ENCODE assay signal across 8 cellular contexts in the genomic region with DNA sequence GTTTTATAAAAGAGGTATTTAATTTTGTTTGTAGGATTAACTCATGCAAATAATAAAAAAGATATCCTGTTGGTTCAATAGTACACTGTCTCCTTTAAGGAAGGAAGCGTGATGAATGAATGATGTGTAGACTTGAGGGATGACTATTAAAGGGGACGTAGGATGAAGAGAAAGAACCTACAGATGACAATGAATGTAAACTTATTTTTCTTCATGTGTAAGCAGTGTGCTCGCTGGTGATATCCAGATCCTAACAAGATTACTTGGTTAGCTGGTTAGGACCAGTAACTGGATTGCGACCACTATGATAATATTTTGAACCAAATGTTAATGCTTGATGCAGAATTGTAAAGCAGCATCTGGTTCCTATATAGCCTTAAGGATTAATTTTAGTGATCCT. TPM values are rescaled to one million over a fixed set of nuclear protein-coding genes. Genes with fewer than 3 reads are reported as not detected.
A peak's percentile ranks its signal among the peaks of the same experiment; 100 is the strongest.
DNase-seq lines count a peak whose midpoint lies in the region; TF ChIP-seq lines count a peak whose summit lies in the region.

No MANE protein-coding gene starts in this region.

- peak overlapping the region in 1 of 2 donors; percentile 100 for H3K27ac ChIP-seq in ascending aorta
- H3K27ac ChIP-seq in mesendoderm (ENCODE audit: low read depth, low read length): no peak overlapping the region

- CTCF ChIA-PET in AG04449 (lab: Yijun Ruan, JAX): interaction anchor here (0.8 to 1.3 kb wide), 6 partner anchors 11 to 365 kb away, joined by 3 to 4 read pairs (median 3); partner anchors contain the start of gene NEMF

- H3K4me3 ChIP-seq in AG04449 (ENCODE audit: low read depth, low read length) (peak overlapping the region; percentile 80), ascending aorta (peak overlapping the region; percentile 85 to 95), mesendoderm (ENCODE audit: low read length) (no peak overlapping the region)

- no CpG with 5 or more reads among the region's 4 CpGs for WGBS in mesendoderm (ENCODE audit: extremely low coverage, insufficient coverage, low lambda C conversion rate)

- H3K56ac ChIP-seq in mesendoderm (ENCODE audit: low read length): no peak overlapping the region

- POLR2A ChIA-PET in AG04449 (lab: Yijun Ruan, JAX): no interaction called here

- peaks cover 0 to 19% of the 10 kb centered on the region in 2 donors for H3K36me3 ChIP-seq in ascending aorta
- no peaks in the 10 kb centered on the region for H3K36me3 ChIP-seq in mesendoderm (ENCODE audit: control insufficient read depth, insufficient read depth, low read length)

- H3K9me3 ChIP-seq in ascending aorta: no peaks in the 10 kb centered on the region

- H3K4me1 ChIP-seq in ascending aorta (peaks cover 0 to 38% of the 10 kb centered on the region in 2 donors), mesendoderm (ENCODE audit: control insufficient read depth, low read depth, low read length) (peaks cover 2% of the 10 kb centered on the region)

- no peak overlapping the region for H4K8ac ChIP-seq in mesendoderm (ENCODE audit: low read depth, low read length)

- H3K27me3 ChIP-seq in ascending aorta (no peaks in the 10 kb centered on the region), mesendoderm (ENCODE audit: insufficient read depth, low read length, poor library complexity) (no peaks in the 10 kb centered on the region)

- intact Hi-C loops in ascending aorta (cut with DNase I): no loop called here

- H3K4ac ChIP-seq in mesendoderm (ENCODE audit: low read depth, low read length): no peak overlapping the region

- H3K23ac ChIP-seq in mesendoderm (ENCODE audit: low read length): no peak overlapping the region

- no peak overlapping the region for H3K18ac ChIP-seq in mesendoderm (ENCODE audit: low read length)

- H4K5ac ChIP-seq in mesendoderm (ENCODE audit: low read length): no peak overlapping the region

- no peaks in the 10 kb centered on the region for H3K79me1 ChIP-seq in mesendoderm (ENCODE audit: low read length)

- H3K4me2 ChIP-seq in mesendoderm (ENCODE audit: low read length): peak overlapping the region; percentile 3

- no peak for TF ChIP-seq CTCF in AG04449 (IDR thresholded peaks at IDR 0.05; ENCODE audit: insufficient read depth, low read length, missing control alignments)
- no peak for TF ChIP-seq CTCF in ascending aorta (IDR thresholded peaks at IDR 0.05)

- H2BK120ac ChIP-seq in mesendoderm (ENCODE audit: low read depth, low read length): no peak overlapping the region

- DNase-seq in AG04449 (ENCODE audit: low read depth, low spot score): no peak
- peak; percentile 34 for DNase-seq in HT1080 (ENCODE audit: low read depth)
- no peak for DNase-seq in ascending aorta (ENCODE audit: low spot score in 2 of 2)
- no peak for DNase-seq in mesendoderm
- DNase-seq in effector CD8-positive, alpha-beta T cell (lab: John Stamatoyannopoulos, UW): no peak
- DNase-seq in cerebellar nuclear complex (lab: John Stamatoyannopoulos, UW): no peak
- DNase-seq in cortex of kidney (lab: John Stamatoyannopoulos, UW): no peak
- no peak for DNase-seq in dedifferentiated amniotic fluid mesenchymal stem cell (ENCODE audit: extremely low spot score)

- peaks cover 32% of the 10 kb centered on the region for H3K79me2 ChIP-seq in mesendoderm (ENCODE audit: control insufficient read depth, insufficient read depth, low read length)

- no peak overlapping the region for H2BK15ac ChIP-seq in mesendoderm (replicated peaks; ENCODE audit: low read depth)

- peak overlapping the region; percentile 14 for H3K9ac ChIP-seq in mesendoderm (ENCODE audit: low read length)

- no peak overlapping the region for H2BK5ac ChIP-seq in mesendoderm (ENCODE audit: low read length)

- no peak overlapping the region for H2AK5ac ChIP-seq in mesendoderm (ENCODE audit: low read length)

RNA-seq across cellular contexts. Expression of gene ARF6, which starts 2.6 kb away (rescaled TPM):
- 65.4 and 119 TPM in 2 replicates for total RNA-seq in HT1080 (2014; rRNA removed; shearing (Covaris generic))
- 121 and 132 TPM in 2 replicates for polyA plus RNA-seq in HT1080 (2015; cell fraction: cytosol; rRNA removed)
- polyA plus RNA-seq in HT1080 (2015; cell fraction: nucleus; rRNA removed): 64.0 and 64.1 TPM in 2 replicates
- 31.5 TPM for total RNA-seq in ascending aorta
- 42.5 TPM for polyA plus RNA-seq in mesendoderm (2013, experiment 1 of 2)
- polyA plus RNA-seq in mesendoderm (2013, experiment 2 of 2): 41.9 TPM

RNA-seq across cellular contexts. Expression of gene NEMF, which starts 42.9 kb away (rescaled TPM):
- 31.2 and 38.6 TPM in 2 replicates for total RNA-seq in HT1080 (2014; rRNA removed; shearing (Covaris generic))
- 21.7 and 28.4 TPM in 2 replicates for polyA plus RNA-seq in HT1080 (2015; cell fraction: cytosol; rRNA removed)
- 76.7 and 92.4 TPM in 2 replicates for polyA plus RNA-seq in HT1080 (2015; cell fraction: nucleus; rRNA removed)
- 14.6 TPM for total RNA-seq in ascending aorta
- polyA plus RNA-seq in mesendoderm (2013, experiment 1 of 2): 54.8 TPM
- 55.7 TPM for polyA plus RNA-seq in mesendoderm (2013, experiment 2 of 2)
